Comparison of ENCODE assay signal across 6 cellular contexts in the genomic region with DNA sequence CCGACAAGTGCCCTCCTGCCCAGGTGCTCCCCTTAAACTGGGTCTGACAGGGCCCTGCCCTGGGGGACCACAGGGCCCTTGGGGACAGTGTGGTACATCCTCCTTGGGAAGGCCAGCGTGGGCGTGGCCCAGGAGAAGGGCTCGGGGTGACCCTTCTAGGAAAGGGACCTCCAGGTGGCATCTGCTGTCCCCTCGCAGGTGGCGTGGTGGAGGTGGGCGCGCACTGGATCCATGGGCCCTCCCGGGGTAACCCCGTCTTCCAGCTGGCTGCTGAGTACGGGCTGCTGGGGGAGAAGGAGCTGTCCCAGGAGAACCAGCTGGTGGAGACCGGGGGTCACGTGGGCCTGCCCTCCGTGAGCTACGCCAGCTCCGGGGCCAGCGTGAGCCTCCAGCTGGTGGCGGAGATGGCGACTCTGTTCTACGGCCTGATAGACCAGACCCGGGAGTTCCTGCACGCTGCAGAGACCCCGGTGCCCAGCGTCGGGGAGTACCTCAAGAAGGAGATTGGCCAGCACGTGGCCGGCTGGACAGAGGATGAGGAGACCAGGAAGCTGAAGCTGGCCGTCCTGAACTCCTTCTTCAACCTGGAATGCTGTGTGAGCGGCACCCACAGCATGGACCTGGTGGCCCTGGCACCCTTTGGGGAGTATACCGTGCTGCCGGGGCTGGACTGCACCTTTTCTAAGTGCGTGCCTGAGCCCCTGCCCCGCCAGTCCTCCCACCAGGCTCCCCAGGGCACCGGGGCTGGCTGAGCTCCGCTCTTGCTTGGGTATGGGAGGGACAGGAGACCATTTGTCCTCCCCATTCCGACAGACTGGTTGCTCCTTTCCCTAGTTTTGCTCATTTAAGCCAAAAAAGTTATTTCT. TPM values are rescaled to one million over a fixed set of nuclear protein-coding genes. Genes with fewer than 3 reads are reported as not detected.
A peak's percentile ranks its signal among the peaks of the same experiment; 100 is the strongest.
DNase-seq lines count a peak whose midpoint lies in the region; ATAC-seq and TF ChIP-seq lines count a peak whose summit lies in the region.

No MANE protein-coding gene starts in this region.

- H3K79me2 ChIP-seq in HCT116 (ENCODE audit: insufficient read depth, low read length), result no peaks in the 10 kb centered on the region

- RAD21 ChIA-PET in HCT116 (lab: Charles Lee; ENCODE audit: low non-redundant PET in 1 of 2, low total read pairs in 2 of 2, uncharacterized antibody in 2 of 2, unreplicated experiment in 2 of 2), result no interaction called here

- H3K4me1 Mint-ChIP-seq in dendritic cell treated with granulocyte-macrophage colony-stimulating factor and Interleukin-4, amounts not matched to agents 40 ng/mL and 50 ng/mL, for 4 days (ENCODE audit: low read depth), result peaks cover 50% of the 10 kb centered on the region

- H3K36me3 ChIP-seq in HCT116 (ENCODE audit: control insufficient read depth in 1 of 2, insufficient read depth in 2 of 2, low read length in 2 of 2) (no peaks in the 10 kb centered on the region), prostate gland (no peaks in the 10 kb centered on the region)

- 92% methylated on average over 27 of the region's 36 CpGs for WGBS in prostate gland

- H3K4me3 ChIP-seq in HCT116 (replicated peaks in 1 of 2; ENCODE audit: low read depth in 1 of 2, low read length in 2 of 2), result peak overlapping the region; percentile 28 to 46
- H3K4me3 ChIP-seq in prostate gland, result peak overlapping the region; percentile 67 to 82

- peaks cover 4% of the 10 kb centered on the region for H3K27me3 Mint-ChIP-seq in dendritic cell treated with granulocyte-macrophage colony-stimulating factor and Interleukin-4, amounts not matched to agents 40 ng/mL and 50 ng/mL, for 4 days

- TF ChIP-seq RAD21 in HCT116 (IDR thresholded peaks at IDR 0.05; ENCODE audit: low read depth), result no peak

- peak overlapping the region; percentile 62 for H3K4me2 ChIP-seq in HCT116 (ENCODE audit: low read length)

- intact Hi-C loops in HCT116 (cut with micrococcal nuclease), result no loop called here
- intact Hi-C loops in dendritic cell treated with granulocyte-macrophage colony-stimulating factor and Interleukin-4, amounts not matched to agents 40 ng/mL and 50 ng/mL, for 4 days (cut with micrococcal nuclease), result loop anchor here (2.0 kb wide), 1 partner anchor 21 kb away; a partner anchor contains a TSS
- intact Hi-C loops in prostate gland (cut with DNase I), result no loop called here

- no peaks in the 10 kb centered on the region for H4K20me1 ChIP-seq in HCT116 (ENCODE audit: insufficient read depth)

- H3K9me3 ChIP-seq in HCT116 (ENCODE audit: control insufficient read depth in 1 of 2, insufficient read depth in 1 of 2, low read depth in 1 of 2, low read length in 2 of 2) (no peaks in the 10 kb centered on the region), prostate gland (no peaks in the 10 kb centered on the region)

- H3K9ac ChIP-seq in HCT116 (ENCODE audit: low read length), result no peak overlapping the region

- TF ChIP-seq POLR2A in HCT116 (IDR thresholded peaks at IDR 0.05; ENCODE audit: borderline replicate concordance, extremely low read depth, insufficient read depth, insufficient read length) (no peak), prostate gland (IDR thresholded peaks at IDR 0.05) (no peak)

- no TSS peak for BruUV-seq in HCT116 (replicated peaks; lab: Mats Ljungman, UMichigan)

- CTCF ChIA-PET in HCT116 (lab: Charles Lee), result no interaction called here

- H3K4me1 ChIP-seq in HCT116 (ENCODE audit: control insufficient read depth in 1 of 2, insufficient read depth in 2 of 2, low read length in 2 of 2), result peaks cover 0 to 6% of the 10 kb centered on the region in 2 experiments; a peak in 1 of 4 replicates
- no peaks in the 10 kb centered on the region for H3K4me1 ChIP-seq in prostate gland (replicated peaks)

- DNase-seq in HCT116 (ENCODE audit: low read depth, low spot score) (no peak), prostate gland (ENCODE audit: low spot score) (no peak), GM10266 (ENCODE audit: extremely low spot score) (no peak), HuH-7 (ENCODE audit: low spot score) (no peak), NK-92 (lab: John Stamatoyannopoulos, UW; ENCODE audit: unreplicated experiment) (no peak)

- H3K9me2 ChIP-seq in HCT116 (ENCODE audit: insufficient read depth), result no peaks in the 10 kb centered on the region

- H3K9me3 Mint-ChIP-seq in dendritic cell treated with granulocyte-macrophage colony-stimulating factor and Interleukin-4, amounts not matched to agents 40 ng/mL and 50 ng/mL, for 4 days, result no peaks in the 10 kb centered on the region

- H3K4me3 Mint-ChIP-seq in dendritic cell treated with granulocyte-macrophage colony-stimulating factor and Interleukin-4, amounts not matched to agents 40 ng/mL and 50 ng/mL, for 4 days, result peak overlapping the region; percentile 80

- H3K27me3 ChIP-seq in HCT116 (ENCODE audit: insufficient read depth, low read length), result no peaks in the 10 kb centered on the region
- no peaks in the 10 kb centered on the region for H3K27me3 ChIP-seq in prostate gland (replicated peaks; ENCODE audit: insufficient read depth)

- no peak for TF ChIP-seq CTCF in HCT116 (IDR thresholded peaks at IDR 0.05 in 2 of 3, conservative IDR thresholded peaks at IDR 0.05 in 1 of 3; ENCODE audit: borderline replicate concordance in 1 of 3, insufficient read depth in 1 of 3, low read depth in 2 of 3, low read length in 2 of 3)
- no peak for TF ChIP-seq CTCF in prostate gland (IDR thresholded peaks at IDR 0.05)
- TF ChIP-seq CTCF in GM10266 (IDR thresholded peaks at IDR 0.05; ENCODE audit: control insufficient read depth, insufficient read depth, low read depth, missing control alignments), result no peak

- ATAC-seq in HCT116, result peak; percentile 8; the same call in 1 of the 2 replicates

- peak overlapping the region; percentile 93 for H3K27ac Mint-ChIP-seq in dendritic cell treated with granulocyte-macrophage colony-stimulating factor and Interleukin-4, amounts not matched to agents 40 ng/mL and 50 ng/mL, for 4 days

- H3K36me3 Mint-ChIP-seq in dendritic cell treated with granulocyte-macrophage colony-stimulating factor and Interleukin-4, amounts not matched to agents 40 ng/mL and 50 ng/mL, for 4 days (ENCODE audit: low read depth), result peaks cover 50% of the 10 kb centered on the region

- H2AFZ ChIP-seq in HCT116 (ENCODE audit: low read depth, low read length, poor library complexity, severe bottlenecking), result no peak overlapping the region

- POLR2A ChIA-PET in HCT116 (lab: Charles Lee), result no interaction called here

- H3K27ac ChIP-seq in HCT116 (ENCODE audit: low read depth, low read length) (no peak overlapping the region), prostate gland (peak overlapping the region; percentile 43 to 75)

TF ChIP-seq in HCT116, 20 proteins besides CTCF, POLR2A, EP300 and RAD21 (continues in another document):
- TF ChIP-seq CBX3 (IDR thresholded peaks at IDR 0.05; ENCODE audit: low read depth) (no peak), CEBPB (IDR thresholded peaks at IDR 0.05; ENCODE audit: low read depth) (no peak), FOSL1 (IDR thresholded peaks at IDR 0.05; ENCODE audit: low read depth) (no peak), SP1 (IDR thresholded peaks at IDR 0.05; ENCODE audit: low read depth) (no peak), YY1 (IDR thresholded peaks at IDR 0.05; ENCODE audit: extremely low read depth, insufficient replicate concordance, low read depth, low read length) (no peak)
- TF ChIP-seq, protein P1, sequence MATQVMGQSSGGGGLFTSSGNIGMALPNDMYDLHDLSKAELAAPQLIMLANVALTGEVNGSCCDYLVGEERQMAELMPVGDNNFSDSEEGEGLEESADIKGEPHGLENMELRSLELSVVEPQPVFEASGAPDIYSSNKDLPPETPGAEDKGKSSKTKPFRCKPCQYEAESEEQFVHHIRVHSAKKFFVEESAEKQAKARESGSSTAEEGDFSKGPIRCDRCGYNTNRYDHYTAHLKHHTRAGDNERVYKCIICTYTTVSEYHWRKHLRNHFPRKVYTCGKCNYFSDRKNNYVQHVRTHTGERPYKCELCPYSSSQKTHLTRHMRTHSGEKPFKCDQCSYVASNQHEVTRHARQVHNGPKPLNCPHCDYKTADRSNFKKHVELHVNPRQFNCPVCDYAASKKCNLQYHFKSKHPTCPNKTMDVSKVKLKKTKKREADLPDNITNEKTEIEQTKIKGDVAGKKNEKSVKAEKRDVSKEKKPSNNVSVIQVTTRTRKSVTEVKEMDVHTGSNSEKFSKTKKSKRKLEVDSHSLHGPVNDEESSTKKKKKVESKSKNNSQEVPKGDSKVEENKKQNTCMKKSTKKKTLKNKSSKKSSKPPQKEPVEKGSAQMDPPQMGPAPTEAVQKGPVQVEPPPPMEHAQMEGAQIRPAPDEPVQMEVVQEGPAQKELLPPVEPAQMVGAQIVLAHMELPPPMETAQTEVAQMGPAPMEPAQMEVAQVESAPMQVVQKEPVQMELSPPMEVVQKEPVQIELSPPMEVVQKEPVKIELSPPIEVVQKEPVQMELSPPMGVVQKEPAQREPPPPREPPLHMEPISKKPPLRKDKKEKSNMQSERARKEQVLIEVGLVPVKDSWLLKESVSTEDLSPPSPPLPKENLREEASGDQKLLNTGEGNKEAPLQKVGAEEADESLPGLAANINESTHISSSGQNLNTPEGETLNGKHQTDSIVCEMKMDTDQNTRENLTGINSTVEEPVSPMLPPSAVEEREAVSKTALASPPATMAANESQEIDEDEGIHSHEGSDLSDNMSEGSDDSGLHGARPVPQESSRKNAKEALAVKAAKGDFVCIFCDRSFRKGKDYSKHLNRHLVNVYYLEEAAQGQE (IDR thresholded peaks at IDR 0.05; ENCODE audit: low read depth), result no peak
- TF ChIP-seq, protein P2, sequence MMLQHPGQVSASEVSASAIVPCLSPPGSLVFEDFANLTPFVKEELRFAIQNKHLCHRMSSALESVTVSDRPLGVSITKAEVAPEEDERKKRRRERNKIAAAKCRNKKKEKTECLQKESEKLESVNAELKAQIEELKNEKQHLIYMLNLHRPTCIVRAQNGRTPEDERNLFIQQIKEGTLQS (IDR thresholded peaks at IDR 0.05), result no peak

RNA-seq across cellular contexts. Expression of a gene that starts 1.0 kb away (rescaled TPM):
- 3.5 TPM for total RNA-seq in HCT116 (2021; ENCODE audit: unreplicated experiment)
- polyA plus RNA-seq in HCT116 (2012), result 3.0 and 3.1 TPM in 2 replicates
- total RNA-seq in prostate gland, result 10 to 100 TPM; 17.5 to 20.2 TPM

RNA-seq across cellular contexts. Expression of a gene that starts 6.9 kb away (rescaled TPM):
- total RNA-seq in HCT116 (2021; ENCODE audit: unreplicated experiment) (58.0 TPM), prostate gland (100 to 1,000 TPM; 112 to 126 TPM)
- 36.7 and 51.3 TPM in 2 replicates for polyA plus RNA-seq in HCT116 (2012)

RNA-seq across cellular contexts. Expression of a gene that starts 13.9 kb away (rescaled TPM):
- total RNA-seq in HCT116 (2021; ENCODE audit: unreplicated experiment), result 23.1 TPM
- polyA plus RNA-seq in HCT116 (2012), result 17.1 and 18.4 TPM in 2 replicates
- total RNA-seq in prostate gland, result 10 to 100 TPM; 26.8 to 67.4 TPM

RNA-seq across cellular contexts. Expression of a gene that starts 22.2 kb away (rescaled TPM):
- total RNA-seq in HCT116 (2021; ENCODE audit: unreplicated experiment), result 21.5 TPM
- 12.3 and 13.8 TPM in 2 replicates for polyA plus RNA-seq in HCT116 (2012)
- total RNA-seq in prostate gland, result 10 to 100 TPM in 1 of 2 donors, 1 to 10 TPM in 1; 8.7 to 11.4 TPM

RNA-seq across cellular contexts. Expression of a gene that starts 32.9 kb away (rescaled TPM):
- total RNA-seq in HCT116 (2021; ENCODE audit: unreplicated experiment) (not detected), prostate gland (1 to 10 TPM in 1 of 2 donors, not detected in 1; 6.6 TPM)
- polyA plus RNA-seq in HCT116 (2012), result 0.12 and 0.19 TPM in 2 replicates
